27 cellular contexts compared by ENCODE assay signal in the genomic region with DNA sequence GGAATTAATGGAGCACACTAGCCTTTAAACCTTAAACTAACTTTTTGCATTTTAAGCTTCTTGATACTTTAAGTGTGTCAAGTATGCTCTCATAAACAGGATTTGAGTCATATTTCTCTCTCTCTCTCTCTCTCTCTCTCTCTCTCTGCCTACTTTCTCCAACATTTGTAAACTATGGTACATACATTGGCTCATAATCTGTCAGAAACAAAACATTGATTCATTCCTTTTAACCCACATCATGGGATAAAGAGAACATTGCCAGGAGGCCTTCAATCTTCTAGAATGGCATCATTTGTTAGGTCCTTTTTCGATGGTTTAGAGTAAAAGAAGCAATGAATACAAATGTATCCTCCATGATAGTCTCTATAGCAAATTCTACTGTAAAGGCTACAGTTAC.
DNase-seq lines count a peak whose midpoint lies in the region; ATAC-seq and TF ChIP-seq lines count a peak whose summit lies in the region.
"Had no signal": no experiment of that assay in that cellular context is flagged by ENCODE, and none has a peak within 500 bp of the region (broad histone marks: within the 10 kb centered on the region; RNA-seq: fewer than 3 reads in every experiment).

No MANE protein-coding gene starts in this region.

- H3K27ac ChIP-seq in stomach: no peak overlapping the region
- H3K27ac ChIP-seq: upper lobe of left lung had no signal

- H3K4me1 Mint-ChIP-seq in activated T-cell treated with anti-CD3 and anti-CD28 coated beads, Interleukin-2, amount 50 U/mL, for 4 hours (ENCODE audit: low read depth): no peaks in the 10 kb centered on the region
- H3K4me1 Mint-ChIP-seq: activated B cell treated with CpG ODN at 0.5 μM for 24 hours; activated CD8-positive, alpha-beta memory T cell treated with anti-CD3 and anti-CD28 coated beads, Interleukin-2, amount 10 ng/mL, durations not matched to agents 7 days and 5 days; CD14-positive monocyte had no signal

- peak; percentile 82 for DNase-seq in HT1080 (ENCODE audit: low read depth)
- peak; percentile 50 for DNase-seq in astrocyte of the spinal cord (ENCODE audit: low read depth, low spot score)
- peak; percentile 55 for DNase-seq in fibroblast of the aortic adventitia (ENCODE audit: low read depth)
- no peak for DNase-seq in stomach
- DNase-seq in activated T-cell treated with anti-CD3 and anti-CD28 coated beads, Interleukin-2, amount 50 U/mL, for 4 hours: no peak
- no peak for DNase-seq in DMS153 treated with DMSO at 0.1 percent for 48 hours (lab: John Stamatoyannopoulos, UW; ENCODE audit: unreplicated experiment)
- DNase-seq in HAP-1 (ENCODE audit: low spot score in 2 of 2): no peak
- DNase-seq: activated B cell treated with CpG ODN at 0.5 μM for 24 hours; activated CD8-positive, alpha-beta memory T cell treated with anti-CD3 and anti-CD28 coated beads, Interleukin-2, amount 10 ng/mL, durations not matched to agents 7 days and 5 days; activated naive CD4-positive, alpha-beta T cell treated with Interleukin-2 at 50 U/mL for 16 hours; amniotic stem cell; Calu3; caudate nucleus; HFFc6; Karpas-422; kidney; mucosa of descending colon; NCI-H187; NCI-H2171 treated with DMSO at 0.1 percent for 48 hours; NCI-H510A treated with DMSO at 0.1 percent for 48 hours; SIG-M5; stimulated activated CD4-positive, alpha-beta T cell treated with anti-CD3 and anti-CD28 coated beads, Interleukin-4, amount 100 ng/mL, for 1 hour; upper lobe of left lung had no signal

- no peak overlapping the region for H3K4me3 ChIP-seq in astrocyte of the spinal cord (ENCODE audit: low read depth, low read length)
- H3K4me3 ChIP-seq in fibroblast of the aortic adventitia (ENCODE audit: low read depth, low read length): no peak overlapping the region
- no peak overlapping the region for H3K4me3 ChIP-seq in stomach
- no peak overlapping the region for H3K4me3 ChIP-seq in HAP-1
- H3K4me3 ChIP-seq: mucosa of descending colon, upper lobe of left lung had no signal

- in situ Hi-C loops in astrocyte of the spinal cord (cut with HindIII; ENCODE audit: low sequenced_read_pairs): no loop called here
- in situ Hi-C loops in HAP-1 (cut with MboI; ENCODE audit: low sequenced_read_pairs): no loop called here

- H3K36me3 Mint-ChIP-seq in activated T-cell treated with anti-CD3 and anti-CD28 coated beads, Interleukin-2, amount 50 U/mL, for 4 hours (ENCODE audit: insufficient read depth): no peaks in the 10 kb centered on the region
- H3K36me3 Mint-ChIP-seq: CD14-positive monocyte had no signal

- no peak for TF ChIP-seq EP300 in stomach (IDR thresholded peaks at IDR 0.05)

- WGBS in stomach, 5 donors: 72 to 90% (median 84%) methylated on average over 1 of the region's 1 CpG

- H3K9me3 Mint-ChIP-seq in activated T-cell treated with anti-CD3 and anti-CD28 coated beads, Interleukin-2, amount 50 U/mL, for 4 hours: peaks cover 26% of the 10 kb centered on the region
- H3K9me3 Mint-ChIP-seq: HFFc6 had no signal

- no peaks in the 10 kb centered on the region for H3K4me1 ChIP-seq in stomach
- H3K4me1 ChIP-seq in HAP-1: no peaks in the 10 kb centered on the region
- H3K4me1 ChIP-seq: upper lobe of left lung had no signal

- no peak for ATAC-seq in activated T-cell treated with anti-CD3 and anti-CD28 coated beads, Interleukin-2, amount 50 U/mL, for 4 hours
- ATAC-seq: activated CD8-positive, alpha-beta memory T cell treated with anti-CD3 and anti-CD28 coated beads, Interleukin-2, amount 10 ng/mL, durations not matched to agents 7 days and 5 days; mucosa of descending colon; natural killer cell treated with Interleukin-12 subunit alpha and Interleukin-12 subunit beta and Interleukin-15 and Interleukin-18, amount 100 ng/mL, for 72 hours; Panc1 had no signal

- H3K36me3 ChIP-seq in stomach: no peaks in the 10 kb centered on the region
- no peaks in the 10 kb centered on the region for H3K36me3 ChIP-seq in HAP-1 (replicated peaks)
- H3K36me3 ChIP-seq: upper lobe of left lung had no signal

- H3K27me3 Mint-ChIP-seq in activated T-cell treated with anti-CD3 and anti-CD28 coated beads, Interleukin-2, amount 50 U/mL, for 4 hours (ENCODE audit: low read depth): no peaks in the 10 kb centered on the region
- H3K27me3 Mint-ChIP-seq: activated B cell treated with CpG ODN at 0.5 μM for 24 hours; dendritic cell treated with granulocyte-macrophage colony-stimulating factor and Interleukin-4, amounts not matched to agents 40 ng/mL and 50 ng/mL, for 4 days; natural killer cell treated with Interleukin-12 subunit alpha and Interleukin-12 subunit beta and Interleukin-15 and Interleukin-18, amount 100 ng/mL, for 72 hours had no signal

- no peak for TF ChIP-seq POLR2A in stomach (IDR thresholded peaks at IDR 0.05)

- H3K4me3 Mint-ChIP-seq in activated T-cell treated with anti-CD3 and anti-CD28 coated beads, Interleukin-2, amount 50 U/mL, for 4 hours: no peak overlapping the region
- H3K4me3 Mint-ChIP-seq: activated B cell treated with CpG ODN at 0.5 μM for 24 hours; activated CD8-positive, alpha-beta memory T cell treated with anti-CD3 and anti-CD28 coated beads, Interleukin-2, amount 10 ng/mL, durations not matched to agents 7 days and 5 days; CD14-positive monocyte; dendritic cell treated with granulocyte-macrophage colony-stimulating factor and Interleukin-4, amounts not matched to agents 40 ng/mL and 50 ng/mL, for 4 days; HFFc6; natural killer cell treated with Interleukin-12 subunit alpha and Interleukin-12 subunit beta and Interleukin-15 and Interleukin-18, amount 100 ng/mL, for 72 hours had no signal

- H3K27me3 ChIP-seq in stomach: no peaks in the 10 kb centered on the region
- H3K27me3 ChIP-seq in HAP-1 (ENCODE audit: low read depth): no peaks in the 10 kb centered on the region
- H3K27me3 ChIP-seq: upper lobe of left lung had no signal

- intact Hi-C loops in stomach (cut with DNase I; ENCODE audit: low total_unique reads): no loop called here

- TF ChIP-seq CTCF in astrocyte of the spinal cord (IDR thresholded peaks at IDR 0.05; ENCODE audit: low read depth, low read length): no peak
- no peak for TF ChIP-seq CTCF in fibroblast of the aortic adventitia (IDR thresholded peaks at IDR 0.05; ENCODE audit: insufficient read depth, low read length)
- no peak for TF ChIP-seq CTCF in stomach (IDR thresholded peaks at IDR 0.05)

- peaks cover 3 to 20% (median 16%) of the 10 kb centered on the region in 4 donors for H3K9me3 ChIP-seq in stomach
- no peaks in the 10 kb centered on the region; the same call in none of the 2 replicates for H3K9me3 ChIP-seq in HAP-1

Comparison
In these comparisons a context has a peak if more than half of its experiments do, and no peak if none do; other contexts are left out.
1. DNase-seq: peak in HT1080 (single experiment), astrocyte of the spinal cord (single experiment) and fibroblast of the aortic adventitia (single experiment); none in stomach (single experiment), activated T-cell treated with anti-CD3 and anti-CD28 coated beads, Interleukin-2, amount 50 U/mL, for 4 hours (single experiment), DMS153 treated with DMSO at 0.1 percent for 48 hours (single experiment) and HAP-1 (0 of 2).